Comparison of ENCODE assay signal across 25 cellular contexts in genomic region chr18:54769526-54770464, GRCh38. TPM values are rescaled to one million over a fixed set of nuclear protein-coding genes. Genes with fewer than 3 reads are reported as not detected.
A peak's percentile ranks its signal among the peaks of the same experiment; 100 is the strongest.
DNase-seq lines count a peak whose midpoint lies in the region; ATAC-seq and TF ChIP-seq lines count a peak whose summit lies in the region.
"Had no signal": no experiment of that assay in that cellular context is flagged by ENCODE, and none has a peak within 500 bp of the region (broad histone marks: within the 10 kb centered on the region; RNA-seq: fewer than 3 reads in every experiment).

No MANE protein-coding gene starts in this region.

- WGBS in mesenchymal stem cell, result 87% methylated on average over 3 of the region's 4 CpGs

- in situ Hi-C loops in brain microvascular endothelial cell (cut with HindIII; ENCODE audit: low pct_ligation_motif_present, low sequenced_read_pairs), result no loop called here

- H3K79me1 ChIP-seq in mesenchymal stem cell (replicated peaks; ENCODE audit: low read length, poor library complexity, severe bottlenecking), result no peaks in the 10 kb centered on the region

- H2BK15ac ChIP-seq in mesenchymal stem cell (ENCODE audit: low read depth, poor library complexity, severe bottlenecking), result peak overlapping the region; percentile 78

- H3K4me2 ChIP-seq in mesenchymal stem cell (ENCODE audit: low read length, poor library complexity, severe bottlenecking), result no peak overlapping the region
- H3K4me2 ChIP-seq: KMS-11 had no signal

- no peak overlapping the region for H2AK5ac ChIP-seq in mesenchymal stem cell (ENCODE audit: low read length, severe bottlenecking)

- H2BK12ac ChIP-seq in mesenchymal stem cell (ENCODE audit: low read length in 2 of 2), result peak overlapping the region; percentile 59 to 99

- H4K91ac ChIP-seq in mesenchymal stem cell (ENCODE audit: low read length), result peak overlapping the region; percentile 92

- H3K27me3 ChIP-seq in brain microvascular endothelial cell (replicated peaks) (no peaks in the 10 kb centered on the region), mesenchymal stem cell (ENCODE audit: control insufficient read depth in 1 of 2, insufficient read depth in 1 of 2, low read length in 2 of 2) (no peaks in the 10 kb centered on the region)
- H3K27me3 ChIP-seq: BE2C, right atrium auricular region, SJSA1 had no signal

- no peaks in the 10 kb centered on the region for H3K36me3 ChIP-seq in brain microvascular endothelial cell (replicated peaks)
- no peaks in the 10 kb centered on the region for H3K36me3 ChIP-seq in mesenchymal stem cell (ENCODE audit: control insufficient read depth in 1 of 2, insufficient read depth in 2 of 2, low read depth in 1 of 2, low read length in 2 of 2)
- H3K36me3 ChIP-seq: BE2C, right atrium auricular region, SJSA1 had no signal

- H2AFZ ChIP-seq in mesenchymal stem cell (ENCODE audit: low read depth, low read length), result no peak overlapping the region

- no peak for TF ChIP-seq CTCF in brain microvascular endothelial cell (IDR thresholded peaks at IDR 0.05; ENCODE audit: low read depth, low read length, missing control alignments)

- ATAC-seq in HG03095 (IDR thresholded peaks at IDR 0.05; ENCODE audit: unreplicated experiment) (no peak), SK-N-SH treated with all-trans-retinoic acid at 6 μM for 48 hours (no peak)
- ATAC-seq: left ventricle myocardium superior, T-cell had no signal

- no peak overlapping the region for H3K23ac ChIP-seq in mesenchymal stem cell (ENCODE audit: low read length in 2 of 2)

- H3K18ac ChIP-seq in mesenchymal stem cell (ENCODE audit: low read depth in 1 of 2, low read length in 2 of 2), result peak overlapping the region; percentile 78 to 98

- peak overlapping the region; percentile 74 for H4K8ac ChIP-seq in mesenchymal stem cell (ENCODE audit: low read length)

- no peak overlapping the region for H2BK120ac ChIP-seq in mesenchymal stem cell (ENCODE audit: low read depth, low read length)

- no peak overlapping the region for H3K27ac ChIP-seq in brain microvascular endothelial cell
- H3K27ac ChIP-seq in mesenchymal stem cell (ENCODE audit: low read length, poor library complexity, severe bottlenecking), result no peak overlapping the region
- H3K27ac ChIP-seq: KMS-11, right atrium auricular region, SJSA1 had no signal

- H3K9ac ChIP-seq in mesenchymal stem cell (ENCODE audit: low read length), result no peak overlapping the region
- H3K9ac ChIP-seq: KMS-11 had no signal

- peak overlapping the region in 1 of 2 experiments; percentile 13 for H3K14ac ChIP-seq in mesenchymal stem cell (ENCODE audit: low read length in 2 of 2)

- H3K4me1 ChIP-seq in mesenchymal stem cell (ENCODE audit: control insufficient read depth, insufficient read depth, low read depth, low read length), result peaks cover 3% of the 10 kb centered on the region
- H3K4me1 ChIP-seq: right atrium auricular region had no signal

- no peak overlapping the region for H2BK5ac ChIP-seq in mesenchymal stem cell (ENCODE audit: low read depth, low read length, poor library complexity, severe bottlenecking)

- DNase-seq in EH (ENCODE audit: low read depth) (peak; percentile 39), M059J (ENCODE audit: low read depth) (peak; percentile 26), brain microvascular endothelial cell (peak; percentile 25), mesenchymal stem cell (peak; percentile 39), NCI-H524 (lab: John Stamatoyannopoulos, UW) (no peak)
- DNase-seq: ACHN; activated CD4-positive, alpha-beta T cell treated with anti-CD3 and anti-CD28 coated beads, Interleukin-2, amount 50 U/mL, for 1 hour; activated CD4-positive, CD25-positive, alpha-beta regulatory T cell; activated naive CD4-positive, alpha-beta T cell; BE2C; DMS153; islet precursor cell; left ventricle myocardium superior; MM.1S; NCI-H1436 treated with DMSO at 0.1 percent for 48 hours; NCI-H774; RPMI8226; stimulated activated CD4-positive, alpha-beta T cell treated with anti-CD3 and anti-CD28 coated beads, Interleukin-1b, Interleukin-23, amount 100 ng/mL, for 48 hours; T-cell had no signal

- peak overlapping the region; percentile 79 to 95 for H3K4ac ChIP-seq in mesenchymal stem cell (ENCODE audit: low read depth in 1 of 2, low read length in 2 of 2)

- no peak overlapping the region for H3K4me3 ChIP-seq in brain microvascular endothelial cell (ENCODE audit: low read depth, low read length)
- H3K4me3 ChIP-seq in mesenchymal stem cell (ENCODE audit: insufficient read depth in 1 of 2, low read depth in 1 of 2, low read length in 2 of 2), result no peak overlapping the region
- H3K4me3 ChIP-seq: right atrium auricular region, SJSA1 had no signal

- no peaks in the 10 kb centered on the region for H3K9me3 ChIP-seq in mesenchymal stem cell (ENCODE audit: control insufficient read depth, low read length)
- H3K9me3 ChIP-seq: BE2C, right atrium auricular region, SJSA1 had no signal

TF ChIP-seq in SK-N-SH treated with all-trans-retinoic acid at 6 μM for 48 hours, 23 proteins besides CTCF, POLR2A, EP300 and RAD21:
- no peak for TF ChIP-seq TCF4 (CRISPR knock-in tag; IDR thresholded peaks at IDR 0.05; ENCODE audit: borderline replicate concordance)
- TF ChIP-seq TOX (CRISPR knock-in tag; IDR thresholded peaks at IDR 0.05; ENCODE audit: borderline replicate concordance), result no peak
- TF ChIP-seq ZNF70 (CRISPR knock-in tag; IDR thresholded peaks at IDR 0.05), result no peak
- no peak for TF ChIP-seq CSDC2 (CRISPR knock-in tag; IDR thresholded peaks at IDR 0.05)
- TF ChIP-seq, protein P1, sequence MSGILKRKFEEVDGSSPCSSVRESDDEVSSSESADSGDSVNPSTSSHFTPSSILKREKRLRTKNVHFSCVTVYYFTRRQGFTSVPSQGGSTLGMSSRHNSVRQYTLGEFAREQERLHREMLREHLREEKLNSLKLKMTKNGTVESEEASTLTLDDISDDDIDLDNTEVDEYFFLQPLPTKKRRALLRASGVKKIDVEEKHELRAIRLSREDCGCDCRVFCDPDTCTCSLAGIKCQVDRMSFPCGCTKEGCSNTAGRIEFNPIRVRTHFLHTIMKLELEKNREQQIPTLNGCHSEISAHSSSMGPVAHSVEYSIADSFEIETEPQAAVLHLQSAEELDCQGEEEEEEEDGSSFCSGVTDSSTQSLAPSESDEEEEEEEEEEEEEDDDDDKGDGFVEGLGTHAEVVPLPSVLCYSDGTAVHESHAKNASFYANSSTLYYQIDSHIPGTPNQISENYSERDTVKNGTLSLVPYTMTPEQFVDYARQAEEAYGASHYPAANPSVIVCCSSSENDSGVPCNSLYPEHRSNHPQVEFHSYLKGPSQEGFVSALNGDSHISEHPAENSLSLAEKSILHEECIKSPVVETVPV (CRISPR knock-in tag; IDR thresholded peaks at IDR 0.05), result no peak
- TF ChIP-seq POU6F1 (CRISPR knock-in tag; IDR thresholded peaks at IDR 0.05; ENCODE audit: borderline replicate concordance, low read depth), result no peak
TF ChIP-seq in SK-N-SH treated with all-trans-retinoic acid at 6 μM for 48 hours: peak in this region for 0.

RNA-seq across cellular contexts. Expression of gene RAB27B, which starts 58.5 kb away (rescaled TPM):
- 13.8 and 15.7 TPM in 2 replicates for total RNA-seq in M059J (2014; rRNA removed; shearing (Covaris generic))
- 122 TPM for polyA plus RNA-seq in mesenchymal stem cell (2013, experiment 1 of 2)
- 127 TPM for polyA plus RNA-seq in mesenchymal stem cell (2013, experiment 2 of 2)
- total RNA-seq: endothelial cell of umbilical vein had no signal
- polyA plus RNA-seq: endothelial cell of umbilical vein had no signal

Comparison
In these comparisons a context has a peak if more than half of its experiments do, and no peak if none do; other contexts are left out.
1. DNase-seq: peak in EH (single experiment), M059J (single experiment), brain microvascular endothelial cell (single experiment) and mesenchymal stem cell (single experiment); none in NCI-H524 (0 of 2).